In the genomic region with DNA sequence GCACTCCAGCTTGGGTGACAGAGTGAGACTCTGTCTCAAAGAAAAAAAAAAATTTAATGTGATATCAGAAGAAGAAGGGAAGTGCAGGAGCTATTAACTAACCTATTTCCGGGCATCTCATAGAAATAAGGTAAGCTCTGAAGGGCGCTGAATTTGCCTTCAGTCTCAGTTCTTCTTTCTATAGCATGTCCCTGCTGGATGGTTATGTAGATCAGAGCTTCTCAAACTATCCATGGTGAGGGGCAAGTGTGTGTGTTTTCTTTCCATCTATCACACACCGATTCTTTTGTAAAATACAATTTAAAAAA, we compare ENCODE assay signal across 13 cellular contexts.
DNase-seq lines count a peak whose midpoint lies in the region; ATAC-seq and TF ChIP-seq lines count a peak whose summit lies in the region.
"Had no signal": no experiment of that assay in that cellular context is flagged by ENCODE, and none has a peak within 500 bp of the region (broad histone marks: within the 10 kb centered on the region; RNA-seq: fewer than 3 reads in every experiment).

No MANE protein-coding gene starts in this region.

- H3K27ac Mint-ChIP-seq in activated B cell treated with CpG ODN at 0.5 μM for 24 hours (peak overlapping the region; percentile 73), H9 (0 out of 7 replicates have a peak overlapping the region, but pooled peaks of 1 of the 3 experiments have one; percentile 42)

- no peak overlapping the region for H3K9ac ChIP-seq in H9 (ENCODE audit: extremely low read depth, insufficient read length, low read length)

- TF ChIP-seq CTCF in activated B cell treated with CpG ODN at 0.5 μM for 24 hours (IDR thresholded peaks at IDR 0.05) = no peak
- TF ChIP-seq CTCF in H9 (conservative IDR thresholded peaks at IDR 0.05) = no peak
- no peak for TF ChIP-seq CTCF in sigmoid colon (IDR thresholded peaks at IDR 0.05)

- no peak overlapping the region for H3K27ac ChIP-seq in H9 (ENCODE audit: insufficient read length, low read depth, low read length)
- no peak overlapping the region for H3K27ac ChIP-seq in sigmoid colon

- H4K91ac ChIP-seq in H9 (ENCODE audit: insufficient read length, low read depth, low read length) = no peak overlapping the region

- H3K9me3 ChIP-seq in H9 (ENCODE audit: control insufficient read depth, low read depth, low read length) (no peaks in the 10 kb centered on the region), sigmoid colon (no peaks in the 10 kb centered on the region)

- DNase-seq in activated B cell treated with CpG ODN at 0.5 μM for 24 hours = no peak
- no peak for DNase-seq in ureter (ENCODE audit: low spot score)
- DNase-seq in EL = no peak
- no peak for DNase-seq in H9
- DNase-seq in sigmoid colon = no peak
- DNase-seq: activated CD4-positive, alpha-beta T cell treated with anti-CD3 and anti-CD28 coated beads, Interleukin-2, amount 50 U/mL, for 48 hours; CD4-positive, CD25-positive, alpha-beta regulatory T cell; IMR-90; stimulated activated CD4-positive, alpha-beta T cell treated with anti-CD3 and anti-CD28 coated beads, Interleukin-4, amount 100 ng/mL, for 24 hours; trophoblast cell had no signal

- POLR2A ChIA-PET in activated B cell treated with CpG ODN at 0.5 μM for 24 hours (lab: Charles Lee) = interaction anchor here (0.6 to 2.5 kb wide), 9 partner anchors 21 to 1219 kb away, joined by 4 to 18 read pairs (median 5); no protein-coding TSS in a partner anchor

- no CpG with 5 or more reads among the region's 3 CpGs for WGBS in H9 (ENCODE audit: extremely low coverage, insufficient read length, low lambda C conversion rate)
- WGBS in sigmoid colon, 2 donors = 82 to 92% methylated on average over 3 of the region's 3 CpGs

- no peak overlapping the region for H3K4me2 ChIP-seq in H9 (ENCODE audit: insufficient read depth, insufficient read length, low read length)

- H3K36me3 Mint-ChIP-seq in activated B cell treated with CpG ODN at 0.5 μM for 24 hours (ENCODE audit: low read depth) (peaks cover 58% of the 10 kb centered on the region), H9 (ENCODE audit: insufficient read depth in 1 of 3, low read depth in 3 of 3) (no peaks in the 10 kb centered on the region)

- H2AFZ ChIP-seq in H9 (ENCODE audit: low read length) = no peak overlapping the region

- no peaks in the 10 kb centered on the region for H3K9me3 Mint-ChIP-seq in activated B cell treated with CpG ODN at 0.5 μM for 24 hours
- H3K9me3 Mint-ChIP-seq in H9 = no peaks in the 10 kb centered on the region

- no peak overlapping the region for H2BK12ac ChIP-seq in H9 (ENCODE audit: insufficient read length, low read depth, low read length)

- H3K18ac ChIP-seq in H9 (ENCODE audit: insufficient read length, low read depth, low read length) = no peak overlapping the region

- no peak overlapping the region for H2BK5ac ChIP-seq in H9 (ENCODE audit: insufficient read length, low read length)

- H3K4me1 ChIP-seq in H9 (ENCODE audit: insufficient read depth, low read length) = no peaks in the 10 kb centered on the region; the same call in 1 of the 2 replicates
- peaks cover 0 to 6% (median 0%) of the 10 kb centered on the region in 4 donors for H3K4me1 ChIP-seq in sigmoid colon

- H2BK120ac ChIP-seq in H9 (ENCODE audit: low read depth, low read length, poor library complexity, severe bottlenecking) = no peak overlapping the region

- H3K27me3 ChIP-seq in H9 (ENCODE audit: insufficient read depth, low read length) (no peaks in the 10 kb centered on the region), sigmoid colon (no peaks in the 10 kb centered on the region)

- no peak overlapping the region for H3K23ac ChIP-seq in H9 (ENCODE audit: insufficient read length, low read depth, low read length)

- H2AK5ac ChIP-seq in H9 (ENCODE audit: insufficient read length, low read length) = no peak overlapping the region

- no peaks in the 10 kb centered on the region for H3K23me2 ChIP-seq in H9 (ENCODE audit: insufficient read length, low read depth, low read length, poor library complexity, severe bottlenecking)

- CTCF ChIA-PET in activated B cell treated with CpG ODN at 0.5 μM for 24 hours (lab: Charles Lee) = interaction anchor here (1.0 to 2.2 kb wide), 4 partner anchors 24 to 347 kb away, joined by 3 to 7 read pairs (median 5); a partner anchor contains a TSS

- no peak overlapping the region for H3K4ac ChIP-seq in H9 (ENCODE audit: low read depth, low read length)

- H3T11ph ChIP-seq in H9 (ENCODE audit: low read length) = no peak overlapping the region

- no peak overlapping the region for H3K14ac ChIP-seq in H9 (ENCODE audit: insufficient read depth, low read length)

- H3K36me3 ChIP-seq in sigmoid colon = no peaks in the 10 kb centered on the region

- H4K20me1 ChIP-seq in H9 (ENCODE audit: control insufficient read depth, insufficient read depth, insufficient read length) = no peaks in the 10 kb centered on the region

- no peaks in the 10 kb centered on the region for H3K79me1 ChIP-seq in H9 (ENCODE audit: insufficient read depth, low read depth, low read length, poor library complexity, severe bottlenecking)

- no peak overlapping the region for H4K5ac ChIP-seq in H9 (ENCODE audit: insufficient read length, low read depth, low read length)

- no peak overlapping the region for H3K56ac ChIP-seq in H9 (ENCODE audit: insufficient read length, low read depth, low read length)

- no peaks in the 10 kb centered on the region for H3K27me3 Mint-ChIP-seq in activated B cell treated with CpG ODN at 0.5 μM for 24 hours
- no peaks in the 10 kb centered on the region; the same call in 1 of the 2 replicates for H3K27me3 Mint-ChIP-seq in H9 (ENCODE audit: low read depth)

- H3K4me3 ChIP-seq in sigmoid colon = no peak overlapping the region

- intact Hi-C loops in activated B cell treated with CpG ODN at 0.5 μM for 24 hours (cut with micrococcal nuclease) = loop anchor here (5.0 kb wide), 1 partner anchor 47 kb away; no protein-coding TSS in a partner anchor
- intact Hi-C loops in sigmoid colon (cut with DNase I) = no loop called here

- H3K4me3 Mint-ChIP-seq in activated B cell treated with CpG ODN at 0.5 μM for 24 hours (peak overlapping the region; percentile 47), H9 (no peak overlapping the region)
- H3K4me3 Mint-ChIP-seq: CD4-positive, CD25-positive, alpha-beta regulatory T cell had no signal

- TF ChIP-seq EP300 in sigmoid colon (IDR thresholded peaks at IDR 0.05) = no peak

- no peak for TF ChIP-seq POLR2A in sigmoid colon (IDR thresholded peaks at IDR 0.05)

- H2BK15ac ChIP-seq in H9 (ENCODE audit: low read depth, low read length) = no peak overlapping the region

- H3K79me2 ChIP-seq in H9 (ENCODE audit: insufficient read depth, low read length) = no peaks in the 10 kb centered on the region

- ATAC-seq in GM18519 (IDR thresholded peaks at IDR 0.05; ENCODE audit: low FRiP score, unreplicated experiment) = peak; percentile 88
- ATAC-seq in GM21515 (IDR thresholded peaks at IDR 0.05; ENCODE audit: unreplicated experiment) = peak; percentile 94
- peak; percentile 88 for ATAC-seq in HG03095 (IDR thresholded peaks at IDR 0.05; ENCODE audit: unreplicated experiment)
- ATAC-seq in activated B cell treated with CpG ODN at 0.5 μM for 24 hours (ENCODE audit: low read depth) = peak; percentile 93

- no peak overlapping the region for H4K8ac ChIP-seq in H9 (replicated peaks; ENCODE audit: insufficient read length, low read depth, low read length)

- H2BK20ac ChIP-seq in H9 (ENCODE audit: low read depth, low read length, poor library complexity, severe bottlenecking) = no peak overlapping the region

- H3K4me1 Mint-ChIP-seq in activated B cell treated with CpG ODN at 0.5 μM for 24 hours = peaks cover 58% of the 10 kb centered on the region
- H3K4me1 Mint-ChIP-seq in H9 = peaks cover 21 to 29% of the 10 kb centered on the region in 2 experiments
- H3K4me1 Mint-ChIP-seq: CD4-positive, CD25-positive, alpha-beta regulatory T cell had no signal
